Comparison of ENCODE assay signal across 24 cellular contexts in the genomic region with DNA sequence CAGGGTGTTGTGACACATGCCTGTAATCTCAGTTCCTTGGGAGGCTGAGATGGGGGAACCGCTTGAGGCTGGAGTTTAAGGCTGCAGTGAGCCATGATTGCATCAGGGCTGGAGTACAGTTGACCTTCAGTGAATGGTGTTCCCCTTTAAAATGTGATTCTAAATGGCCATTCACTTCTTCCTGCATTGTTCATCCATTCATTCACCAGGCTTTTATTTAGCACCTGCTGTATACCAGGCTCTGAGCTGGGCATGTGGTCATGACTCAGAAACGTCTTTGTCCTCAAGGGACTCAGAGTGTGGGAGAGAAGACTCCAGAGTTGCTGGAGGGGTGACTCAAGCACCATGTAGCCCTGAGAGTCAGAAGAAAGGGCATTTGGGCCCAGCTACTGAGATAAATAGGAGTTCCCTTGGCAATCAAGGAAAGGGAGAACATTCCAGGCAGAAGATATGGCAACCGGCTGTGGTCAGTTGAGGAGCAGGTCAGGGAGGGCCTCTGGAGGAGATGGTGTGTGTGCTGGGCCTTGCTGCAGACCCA.
DNase-seq lines count a peak whose midpoint lies in the region; ATAC-seq, FAIRE-seq and TF ChIP-seq lines count a peak whose summit lies in the region.
"Had no signal": no experiment of that assay in that cellular context is flagged by ENCODE, and none has a peak within 500 bp of the region (broad histone marks: within the 10 kb centered on the region; RNA-seq: fewer than 3 reads in every experiment).

No MANE protein-coding gene starts in this region.

- no peaks in the 10 kb centered on the region for H3K9me3 Mint-ChIP-seq in endothelial cell (ENCODE audit: unreplicated experiment)
- H3K9me3 Mint-ChIP-seq: activated CD4-positive, alpha-beta memory T cell treated with anti-CD3 and anti-CD28 coated beads for 36 hours; activated T-cell treated with anti-CD3 and anti-CD28 coated beads, Interleukin-2, amount 50 U/mL, for 24 hours; memory B cell had no signal

- H3K27me3 Mint-ChIP-seq in endothelial cell (ENCODE audit: unreplicated experiment), result peaks cover 4% of the 10 kb centered on the region

- intact Hi-C loops in sigmoid colon (cut with DNase I), result no loop called here

- H3K4me2 ChIP-seq in neuronal stem cell (ENCODE audit: insufficient read depth, low read length, poor library complexity, severe bottlenecking), result no peak overlapping the region
- H3K4me2 ChIP-seq: BLaER1 had no signal

- H3K14ac ChIP-seq in neuronal stem cell (ENCODE audit: low read length), result no peak overlapping the region

- H4K91ac ChIP-seq in neuronal stem cell (ENCODE audit: low read depth, low read length, poor library complexity), result no peak overlapping the region

- H2BK120ac ChIP-seq in neuronal stem cell (ENCODE audit: low read depth, low read length), result no peak overlapping the region

- H3K27ac Mint-ChIP-seq in endothelial cell (ENCODE audit: unreplicated experiment), result peak overlapping the region; percentile 59
- H3K27ac Mint-ChIP-seq: activated CD4-positive, alpha-beta memory T cell treated with anti-CD3 and anti-CD28 coated beads for 36 hours; activated T-cell treated with anti-CD3 and anti-CD28 coated beads, Interleukin-2, amount 50 U/mL, for 24 hours; memory B cell; nephron had no signal

- H3K36me3 Mint-ChIP-seq in endothelial cell (ENCODE audit: low read depth, unreplicated experiment), result peaks cover 6% of the 10 kb centered on the region
- H3K36me3 Mint-ChIP-seq: activated CD4-positive, alpha-beta memory T cell treated with anti-CD3 and anti-CD28 coated beads for 36 hours; memory B cell had no signal

- TF ChIP-seq CTCF in endothelial cell (IDR thresholded peaks at IDR 0.05; ENCODE audit: unreplicated experiment) (no peak), sigmoid colon (IDR thresholded peaks at IDR 0.05) (no peak)

- no peak overlapping the region for H2AFZ ChIP-seq in neuronal stem cell (ENCODE audit: low read length)

- TF ChIP-seq EP300 in sigmoid colon (IDR thresholded peaks at IDR 0.05), result no peak

- no peak overlapping the region for H3K27ac ChIP-seq in neuronal stem cell (replicated peaks; ENCODE audit: low read length)
- H3K27ac ChIP-seq in sigmoid colon, result no peak overlapping the region
- H3K27ac ChIP-seq: BLaER1, body of pancreas, esophagus muscularis mucosa, psoas muscle, WERI-Rb-1 had no signal

- no peak for TF ChIP-seq POLR2A in H54 (IDR thresholded peaks at IDR 0.05; ENCODE audit: low read depth, low read length)
- no peak for TF ChIP-seq POLR2A in sigmoid colon (IDR thresholded peaks at IDR 0.05)

- H2BK15ac ChIP-seq in neuronal stem cell (ENCODE audit: low read length), result peak overlapping the region; percentile 18

- H3K4me1 ChIP-seq in neuronal stem cell (ENCODE audit: control insufficient read depth in 2 of 2, insufficient read depth in 1 of 2, low read depth in 1 of 2, low read length in 2 of 2), result peaks cover 0 to 9% of the 10 kb centered on the region in 2 donors
- no peaks in the 10 kb centered on the region for H3K4me1 ChIP-seq in sigmoid colon
- H3K4me1 ChIP-seq: body of pancreas, esophagus muscularis mucosa, psoas muscle had no signal

- FAIRE-seq in H54 (lab: Jason Lieb, UNC) (no peak), urothelium cell line (lab: Jason Lieb, UNC) (no peak)
- FAIRE-seq: HepG2 had no signal

- H3K18ac ChIP-seq in neuronal stem cell (ENCODE audit: low read length), result peak overlapping the region; percentile 29

- peaks cover 11% of the 10 kb centered on the region for H3K4me1 Mint-ChIP-seq in endothelial cell (ENCODE audit: unreplicated experiment)
- H3K4me1 Mint-ChIP-seq: memory B cell, nephron had no signal

- H3K36me3 ChIP-seq in neuronal stem cell (replicated peaks in 1 of 2; ENCODE audit: control insufficient read depth in 2 of 2, insufficient read depth in 2 of 2, low read length in 2 of 2) (no peaks in the 10 kb centered on the region), sigmoid colon (no peaks in the 10 kb centered on the region)
- H3K36me3 ChIP-seq: BLaER1, esophagus muscularis mucosa, WERI-Rb-1 had no signal

- H3K4ac ChIP-seq in neuronal stem cell (ENCODE audit: low read length), result no peak overlapping the region

- H3K23ac ChIP-seq in neuronal stem cell (ENCODE audit: low read depth, low read length, poor library complexity), result peak overlapping the region; percentile 29

- H3K4me3 Mint-ChIP-seq in endothelial cell (ENCODE audit: unreplicated experiment), result no peak overlapping the region
- H3K4me3 Mint-ChIP-seq: activated CD4-positive, alpha-beta memory T cell treated with anti-CD3 and anti-CD28 coated beads for 36 hours; activated T-cell treated with anti-CD3 and anti-CD28 coated beads, Interleukin-2, amount 50 U/mL, for 24 hours; memory B cell; nephron had no signal

- H3K79me1 ChIP-seq in neuronal stem cell (ENCODE audit: low read depth, low read length), result no peaks in the 10 kb centered on the region

- no peak for ATAC-seq in HG03457 (IDR thresholded peaks at IDR 0.05; ENCODE audit: unreplicated experiment)
- ATAC-seq: body of pancreas, psoas muscle had no signal

- no peak overlapping the region for H3K4me3 ChIP-seq in neuronal stem cell (ENCODE audit: low read length in 2 of 2)
- H3K4me3 ChIP-seq in sigmoid colon, result no peak overlapping the region
- H3K4me3 ChIP-seq: BLaER1, body of pancreas, esophagus muscularis mucosa, psoas muscle had no signal

- no peak overlapping the region for H2BK12ac ChIP-seq in neuronal stem cell (ENCODE audit: low read length)

- H2AK5ac ChIP-seq in neuronal stem cell (ENCODE audit: low read depth, low read length), result peak overlapping the region; percentile 10

- no peaks in the 10 kb centered on the region for H3K9me3 ChIP-seq in neuronal stem cell (replicated peaks in 1 of 2; ENCODE audit: control insufficient read depth in 2 of 2, insufficient read depth in 1 of 2, low read depth in 1 of 2, low read length in 2 of 2)
- no peaks in the 10 kb centered on the region for H3K9me3 ChIP-seq in sigmoid colon
- H3K9me3 ChIP-seq: BLaER1, psoas muscle had no signal

- no peaks in the 10 kb centered on the region for H3K27me3 ChIP-seq in neuronal stem cell (ENCODE audit: control insufficient read depth in 3 of 3, insufficient read depth in 3 of 3, low read depth in 1 of 3, low read length in 3 of 3)
- peaks cover 0 to 23% (median 0%) of the 10 kb centered on the region in 3 donors for H3K27me3 ChIP-seq in sigmoid colon
- H3K27me3 ChIP-seq: BLaER1, body of pancreas had no signal

- no peak overlapping the region for H4K8ac ChIP-seq in neuronal stem cell (ENCODE audit: low read depth, low read length)

- no peak overlapping the region for H3K9ac ChIP-seq in neuronal stem cell (ENCODE audit: low read depth, low read length, poor library complexity)
- H3K9ac ChIP-seq: BLaER1 had no signal

- H2BK5ac ChIP-seq in neuronal stem cell (ENCODE audit: low read length), result no peak overlapping the region

- DNase-seq in H54 (ENCODE audit: insufficient read length, low spot score) (peak; percentile 35), RKO (ENCODE audit: low spot score) (peak; percentile 42), endothelial cell (ENCODE audit: low spot score) (no peak), neuronal stem cell (ENCODE audit: low spot score) (no peak), sigmoid colon (no peak), GDM1 (lab: John Stamatoyannopoulos, UW) (no peak), urothelium cell line (ENCODE audit: low spot score) (no peak)
- DNase-seq: activated CD4-positive, alpha-beta memory T cell treated with anti-CD3 and anti-CD28 coated beads for 36 hours; activated naive CD4-positive, alpha-beta T cell treated with anti-CD3 and anti-CD28 coated beads, Interleukin-2, amount 50 U/mL, for 16 hours; activated T-cell treated with anti-CD3 and anti-CD28 coated beads, Interleukin-2, amount 50 U/mL, for 24 hours; body of pancreas; dermis blood vessel endothelial cell; islet precursor cell; MM.1S; NCI-H187 treated with DMSO at 0.1 percent for 48 hours; psoas muscle; stimulated activated CD4-positive, alpha-beta T cell treated with anti-CD3 and anti-CD28 coated beads, Interleukin-12 subunit alpha, Interleukin-12 subunit beta, amount 100 ng/mL, for 4 hours; WERI-Rb-1 had no signal

- no CpG with 5 or more reads among the region's 3 CpGs for WGBS in neuronal stem cell (ENCODE audit: extremely low coverage in 2 of 2, insufficient read length in 2 of 2, insufficient replicate concordance in 1 of 2), 2 donors
- WGBS in sigmoid colon, 2 donors, result 86 to 88% methylated on average over 3 of the region's 3 CpGs

Comparison
In these comparisons a context has a peak if more than half of its experiments do, and no peak if none do; other contexts are left out.
1. DNase-seq: peak in H54 (single experiment) and RKO (single experiment); none in endothelial cell (single experiment), neuronal stem cell (single experiment), sigmoid colon (single experiment), GDM1 (single experiment) and urothelium cell line (single experiment).